Comparison of ENCODE assay signal across 2 cellular contexts in the genomic region with DNA sequence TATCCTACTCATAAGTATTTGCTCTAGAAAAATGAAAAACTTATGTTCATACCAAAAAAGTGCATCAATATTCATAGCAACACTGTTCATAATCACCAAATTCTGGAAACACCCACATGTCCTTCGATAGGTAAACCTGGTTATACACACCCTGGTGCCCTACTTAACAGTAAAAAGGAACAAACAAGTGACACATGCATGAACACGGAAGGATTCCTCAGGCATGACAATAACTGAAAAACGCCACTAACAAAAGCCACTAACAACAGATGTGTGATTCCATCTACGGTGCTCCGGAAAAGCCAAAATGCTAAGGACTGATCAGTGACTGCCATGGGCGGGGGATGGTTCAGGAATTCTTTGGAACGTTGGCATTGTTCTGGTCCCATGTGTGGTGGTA.
A peak's percentile ranks its signal among the peaks of the same experiment; 100 is the strongest.
TF ChIP-seq lines count a peak whose summit lies in the region.

No MANE protein-coding gene starts in this region.

TF ChIP-seq in GM23338, 12 proteins besides CTCF, POLR2A, EP300 and RAD21 (continued from another document):
- TF ChIP-seq JUNB (IDR thresholded peaks at IDR 0.05; ENCODE audit: unreplicated experiment) = no peak
- TF ChIP-seq, protein P1, sequence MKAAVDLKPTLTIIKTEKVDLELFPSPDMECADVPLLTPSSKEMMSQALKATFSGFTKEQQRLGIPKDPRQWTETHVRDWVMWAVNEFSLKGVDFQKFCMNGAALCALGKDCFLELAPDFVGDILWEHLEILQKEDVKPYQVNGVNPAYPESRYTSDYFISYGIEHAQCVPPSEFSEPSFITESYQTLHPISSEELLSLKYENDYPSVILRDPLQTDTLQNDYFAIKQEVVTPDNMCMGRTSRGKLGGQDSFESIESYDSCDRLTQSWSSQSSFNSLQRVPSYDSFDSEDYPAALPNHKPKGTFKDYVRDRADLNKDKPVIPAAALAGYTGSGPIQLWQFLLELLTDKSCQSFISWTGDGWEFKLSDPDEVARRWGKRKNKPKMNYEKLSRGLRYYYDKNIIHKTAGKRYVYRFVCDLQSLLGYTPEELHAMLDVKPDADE (IDR thresholded peaks at IDR 0.05) = no peak
- TF ChIP-seq, protein P2, sequence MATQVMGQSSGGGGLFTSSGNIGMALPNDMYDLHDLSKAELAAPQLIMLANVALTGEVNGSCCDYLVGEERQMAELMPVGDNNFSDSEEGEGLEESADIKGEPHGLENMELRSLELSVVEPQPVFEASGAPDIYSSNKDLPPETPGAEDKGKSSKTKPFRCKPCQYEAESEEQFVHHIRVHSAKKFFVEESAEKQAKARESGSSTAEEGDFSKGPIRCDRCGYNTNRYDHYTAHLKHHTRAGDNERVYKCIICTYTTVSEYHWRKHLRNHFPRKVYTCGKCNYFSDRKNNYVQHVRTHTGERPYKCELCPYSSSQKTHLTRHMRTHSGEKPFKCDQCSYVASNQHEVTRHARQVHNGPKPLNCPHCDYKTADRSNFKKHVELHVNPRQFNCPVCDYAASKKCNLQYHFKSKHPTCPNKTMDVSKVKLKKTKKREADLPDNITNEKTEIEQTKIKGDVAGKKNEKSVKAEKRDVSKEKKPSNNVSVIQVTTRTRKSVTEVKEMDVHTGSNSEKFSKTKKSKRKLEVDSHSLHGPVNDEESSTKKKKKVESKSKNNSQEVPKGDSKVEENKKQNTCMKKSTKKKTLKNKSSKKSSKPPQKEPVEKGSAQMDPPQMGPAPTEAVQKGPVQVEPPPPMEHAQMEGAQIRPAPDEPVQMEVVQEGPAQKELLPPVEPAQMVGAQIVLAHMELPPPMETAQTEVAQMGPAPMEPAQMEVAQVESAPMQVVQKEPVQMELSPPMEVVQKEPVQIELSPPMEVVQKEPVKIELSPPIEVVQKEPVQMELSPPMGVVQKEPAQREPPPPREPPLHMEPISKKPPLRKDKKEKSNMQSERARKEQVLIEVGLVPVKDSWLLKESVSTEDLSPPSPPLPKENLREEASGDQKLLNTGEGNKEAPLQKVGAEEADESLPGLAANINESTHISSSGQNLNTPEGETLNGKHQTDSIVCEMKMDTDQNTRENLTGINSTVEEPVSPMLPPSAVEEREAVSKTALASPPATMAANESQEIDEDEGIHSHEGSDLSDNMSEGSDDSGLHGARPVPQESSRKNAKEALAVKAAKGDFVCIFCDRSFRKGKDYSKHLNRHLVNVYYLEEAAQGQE (IDR thresholded peaks at IDR 0.05; ENCODE audit: unreplicated experiment) = no peak

TF ChIP-seq in GM12878, 131 proteins besides CTCF, POLR2A, EP300 and RAD21 (continued from another document):
- TF ChIP-seq, protein P3, sequence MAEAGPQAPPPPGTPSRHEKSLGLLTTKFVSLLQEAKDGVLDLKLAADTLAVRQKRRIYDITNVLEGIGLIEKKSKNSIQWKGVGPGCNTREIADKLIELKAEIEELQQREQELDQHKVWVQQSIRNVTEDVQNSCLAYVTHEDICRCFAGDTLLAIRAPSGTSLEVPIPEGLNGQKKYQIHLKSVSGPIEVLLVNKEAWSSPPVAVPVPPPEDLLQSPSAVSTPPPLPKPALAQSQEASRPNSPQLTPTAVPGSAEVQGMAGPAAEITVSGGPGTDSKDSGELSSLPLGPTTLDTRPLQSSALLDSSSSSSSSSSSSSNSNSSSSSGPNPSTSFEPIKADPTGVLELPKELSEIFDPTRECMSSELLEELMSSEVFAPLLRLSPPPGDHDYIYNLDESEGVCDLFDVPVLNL (IDR thresholded peaks at IDR 0.05; ENCODE audit: low read depth, low read length) = no peak
- TF ChIP-seq TCF12 (IDR thresholded peaks at IDR 0.05; ENCODE audit: low read depth, low read length) (0 out of 2 replicates have a peak, but pooled peaks have one; percentile 26), PAX5 (IDR thresholded peaks at IDR 0.05; ENCODE audit: borderline replicate concordance, low read depth, low read length) (0 out of 2 replicates have a peak, but pooled peaks have one; percentile 26), NR2F1 (conservative IDR thresholded peaks at IDR 0.05) (no peak), ZNF384 (IDR thresholded peaks at IDR 0.05; ENCODE audit: borderline replicate concordance, low read depth, low read length) (no peak)
TF ChIP-seq in GM12878: peak in this region for 4.
